ENCODE assay signal across 2 cellular contexts in genomic region chr1:226001088-226001487, GRCh38.
TF ChIP-seq lines count a peak whose summit lies in the region.

No MANE protein-coding gene starts in this region.

TF ChIP-seq in HepG2, 621 proteins besides CTCF, POLR2A, EP300 and RAD21:
- TF ChIP-seq CEBPG (CRISPR knock-in tag; IDR thresholded peaks at IDR 0.05) (0 out of 2 replicates have a peak, but pooled peaks have one; percentile 22), GATAD2A (CRISPR knock-in tag; IDR thresholded peaks at IDR 0.05) (0 out of 2 replicates have a peak, but pooled peaks have one; percentile 17), ZNF44 (CRISPR knock-in tag; IDR thresholded peaks at IDR 0.05) (no peak), FOXJ3 (CRISPR knock-in tag; IDR thresholded peaks at IDR 0.05; ENCODE audit: borderline replicate concordance) (no peak), ZNF562 (CRISPR knock-in tag; IDR thresholded peaks at IDR 0.05; ENCODE audit: borderline replicate concordance) (no peak), SMARCC2 (IDR thresholded peaks at IDR 0.05) (no peak), KAT7 (CRISPR knock-in tag; IDR thresholded peaks at IDR 0.05; ENCODE audit: borderline replicate concordance) (no peak)

TF ChIP-seq in neural cell, 6 proteins besides CTCF, POLR2A, EP300 and RAD21:
- TF ChIP-seq POLR2AphosphoS5 (IDR thresholded peaks at IDR 0.05) (no peak), TAF1 (IDR thresholded peaks at IDR 0.05; ENCODE audit: low read depth) (no peak), REST (IDR thresholded peaks at IDR 0.05; ENCODE audit: borderline replicate concordance) (no peak), SMC3 (conservative IDR thresholded peaks at IDR 0.05; ENCODE audit: poor library complexity) (no peak), MXI1 (conservative IDR thresholded peaks at IDR 0.05; ENCODE audit: poor library complexity, severe bottlenecking) (no peak), EZH2 (IDR thresholded peaks at IDR 0.05; ENCODE audit: borderline replicate concordance, insufficient read depth, low read length, poor library complexity, severe bottlenecking) (no peak)
